In genomic region chr1:205210876-205211838, GRCh38 we compare ENCODE assay signal across 8 cellular contexts. TPM values are rescaled to one million over a fixed set of nuclear protein-coding genes. Genes with fewer than 3 reads are reported as not detected.
DNase-seq lines count a peak whose midpoint lies in the region; ATAC-seq and TF ChIP-seq lines count a peak whose summit lies in the region.

Gene DSTYK (minus strand): TSS chr1:205211702. CDS start chr1:205211535, 167 bp downstream.

- TF ChIP-seq CTCF in GM12875 (IDR thresholded peaks at IDR 0.05; ENCODE audit: borderline replicate concordance, insufficient read depth, low read depth, low read length), result no peak
- peak in 2 of 5 experiments; percentile 22 to 44 for TF ChIP-seq CTCF in tibial nerve (IDR thresholded peaks at IDR 0.05)

- H2AK5ac ChIP-seq in trophoblast cell (ENCODE audit: low read length), result no peak within 1 kb of the TSS

- H2BK120ac ChIP-seq in trophoblast cell (ENCODE audit: insufficient read depth, low read length, poor library complexity), result peak within 1 kb of the TSS; percentile 90

- peak within 1 kb of the TSS; percentile 74 for H2BK5ac ChIP-seq in trophoblast cell (ENCODE audit: low read depth, low read length, poor library complexity)

- no peaks in the 10 kb centered on the region for H3K36me3 ChIP-seq in trophoblast cell (ENCODE audit: control insufficient read depth in 1 of 2, insufficient read depth in 2 of 2, low read length in 2 of 2)
- H3K36me3 ChIP-seq in tibial nerve, result no peaks in the 10 kb centered on the region

- peak; percentile 91 for ATAC-seq in HG02763 (IDR thresholded peaks at IDR 0.05; ENCODE audit: unreplicated experiment)
- peak; percentile 89 to 93 (median 92) for ATAC-seq in T-cell (replicated peaks in 1 of 4)

- TF ChIP-seq EP300 in tibial nerve (IDR thresholded peaks at IDR 0.05), result peak; percentile 64 to 95

- peaks cover 4% of the 10 kb centered on the region for H3K79me2 ChIP-seq in trophoblast cell (ENCODE audit: control insufficient read depth, insufficient read depth, low read length, poor library complexity)

- H3K14ac ChIP-seq in trophoblast cell (ENCODE audit: low read length), result peak within 1 kb of the TSS; percentile 95

- peaks cover 10% of the 10 kb centered on the region for H3K79me1 ChIP-seq in trophoblast cell (ENCODE audit: low read length)

- peak within 1 kb of the TSS; percentile 93 for H3K18ac ChIP-seq in trophoblast cell (ENCODE audit: low read length)

- DNase-seq in NCI-H1436 (lab: John Stamatoyannopoulos, UW), result peak; percentile 97
- DNase-seq in T-cell, result peak; percentile 81 to 94 (median 88)
- DNase-seq in cardiac septum (ENCODE audit: low spot score), result peak; percentile 97
- DNase-seq in trophoblast cell, result peak; percentile 88 to 92
- DNase-seq in tibial nerve (ENCODE audit: low spot score in 2 of 2), result peak; percentile 87 to 90

- POLR2A ChIA-PET in T-cell (lab: Charles Lee), result interaction anchor here in 1 of 2 donors (1.1 kb wide), 1 partner anchor 1347 kb away, joined by 3 read pairs; no protein-coding TSS in a partner anchor

- H3K9me3 ChIP-seq in trophoblast cell (ENCODE audit: insufficient read depth, low read depth, low read length) (no peaks in the 10 kb centered on the region), tibial nerve (no peaks in the 10 kb centered on the region)

- H3K27me3 ChIP-seq in trophoblast cell (ENCODE audit: insufficient read depth, low read length) (no peaks in the 10 kb centered on the region), tibial nerve (no peaks in the 10 kb centered on the region)

- TF ChIP-seq POLR2A in tibial nerve (IDR thresholded peaks at IDR 0.05), result peak; percentile 78 to 85

- H2BK12ac ChIP-seq in trophoblast cell (ENCODE audit: low read length), result no peak within 1 kb of the TSS

- H3K4me2 ChIP-seq in trophoblast cell (ENCODE audit: low read length), result peak within 1 kb of the TSS; percentile 61

- peak within 1 kb of the TSS; percentile 90 for H4K8ac ChIP-seq in trophoblast cell (ENCODE audit: low read depth, low read length)

- H2AFZ ChIP-seq in trophoblast cell (ENCODE audit: insufficient read depth, low read length, poor library complexity), result peak within 1 kb of the TSS; percentile 92

- H3K23ac ChIP-seq in trophoblast cell (ENCODE audit: low read length), result no peak within 1 kb of the TSS

- H4K12ac ChIP-seq in trophoblast cell (ENCODE audit: low read depth, low read length), result peak within 1 kb of the TSS; percentile 72

- peaks cover 36 to 52% (median 47%) of the 10 kb centered on the region in 3 donors for H3K4me1 Mint-ChIP-seq in T-cell

- H3K4me3 Mint-ChIP-seq in T-cell, result peak within 1 kb of the TSS; percentile 95 to 97 (median 96)

- H3K4me1 ChIP-seq in trophoblast cell (ENCODE audit: control insufficient read depth in 1 of 2, insufficient read depth in 2 of 2, low read length in 2 of 2) (peaks cover 2% of the 10 kb centered on the region in 2 experiments), tibial nerve (peaks cover 0 to 36% (median 11%) of the 10 kb centered on the region in 4 donors)

- no peaks in the 10 kb centered on the region for H3K36me3 Mint-ChIP-seq in T-cell

- H3K9ac ChIP-seq in trophoblast cell (ENCODE audit: low read length), result peak within 1 kb of the TSS; percentile 73

- CTCF ChIA-PET in T-cell (lab: Charles Lee), result interaction anchor here in 1 of 2 donors (1.0 kb wide), 1 partner anchor 18 kb away, joined by 3 read pairs; no protein-coding TSS in a partner anchor

- H3K4me3 ChIP-seq in GM12875 (ENCODE audit: low read depth, low read length), result peak within 1 kb of the TSS; percentile 55
- peak within 1 kb of the TSS; percentile 86 for H3K4me3 ChIP-seq in trophoblast cell (ENCODE audit: low read depth, low read length)
- H3K4me3 ChIP-seq in tibial nerve, result peak within 1 kb of the TSS; percentile 67 to 99 (median 96)

- intact Hi-C loops in cardiac septum (cut with DNase I), result loop anchor here (5.0 kb wide), 1 partner anchor 89 kb away; the partner anchor contains the start of gene RBBP5

- peak within 1 kb of the TSS; percentile 98 for H3K27ac Mint-ChIP-seq in T-cell

- WGBS in adipose tissue, 3 donors, result 0% methylated on average over 82 to 93 of the region's 93 CpGs
- no CpG with 5 or more reads among the region's 93 CpGs for WGBS in trophoblast cell (ENCODE audit: extremely low coverage, insufficient coverage, insufficient read length)
- 0 to 1% methylated on average over 66 to 67 of the region's 93 CpGs for WGBS in tibial nerve, 2 donors

- H3K27ac ChIP-seq in adipose tissue (ENCODE audit: low read depth, low read length) (peak within 1 kb of the TSS; percentile 40), trophoblast cell (ENCODE audit: low read depth, low read length) (peak within 1 kb of the TSS; percentile 71), tibial nerve (peak within 1 kb of the TSS; percentile 75 to 96 (median 93))

- H3K27me3 Mint-ChIP-seq in T-cell, result no peaks in the 10 kb centered on the region

- H3K4ac ChIP-seq in trophoblast cell (ENCODE audit: low read depth, low read length), result peak within 1 kb of the TSS; percentile 55

- no peaks in the 10 kb centered on the region for H3K9me3 Mint-ChIP-seq in T-cell

- peak within 1 kb of the TSS; percentile 80 for H4K91ac ChIP-seq in trophoblast cell (ENCODE audit: low read depth, low read length)

RNA-seq across cellular contexts. Expression of gene DSTYK, which starts in this region (rescaled TPM):
- total RNA-seq in T-cell, result 10 to 100 TPM; 13.8 to 15.7 (median 14.7) TPM
- 1 to 10 TPM; 2.7 to 5.2 (median 3.0) TPM for polyA plus RNA-seq in adipose tissue
- total RNA-seq in cardiac septum, result 7.3 TPM
- polyA plus RNA-seq in trophoblast cell (2013), result 4.3 TPM in 2 replicates
- 10 to 100 TPM; 10.5 to 15.5 (median 14.1) TPM for total RNA-seq in tibial nerve

Comparison
In these comparisons a context has a peak if more than half of its experiments do, and no peak if none do; other contexts are left out.
1. Peak in every context shown above with its lines: DNase-seq, ATAC-seq, H3K4me3 ChIP-seq and H3K27ac ChIP-seq.
2. H3K27ac ChIP-seq: peak in every context shown above with its lines; median percentile 93 in tibial nerve; 71 in trophoblast cell; 40 in adipose tissue.